15 cellular contexts compared by ENCODE assay signal in the genomic region with DNA sequence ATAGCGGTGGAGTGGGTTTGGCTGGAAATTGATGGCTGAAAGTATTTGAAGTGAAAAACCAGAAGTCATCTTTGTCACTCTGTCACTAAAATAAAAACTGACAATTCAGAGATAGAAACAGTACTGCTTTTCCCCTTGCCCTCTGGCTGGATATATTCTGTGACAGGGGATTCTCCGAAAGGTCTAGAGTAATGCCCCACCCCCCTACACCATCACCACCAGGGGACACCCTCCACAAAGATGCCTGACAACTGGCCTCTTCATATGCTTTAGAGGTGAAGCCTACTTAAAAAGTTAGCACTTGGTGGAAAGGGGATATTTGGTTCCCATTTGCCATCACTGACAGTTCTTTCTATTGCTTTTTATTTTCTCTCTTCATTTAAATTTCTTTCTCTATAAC.
DNase-seq lines count a peak whose midpoint lies in the region; ATAC-seq, FAIRE-seq and TF ChIP-seq lines count a peak whose summit lies in the region.
"Had no signal": no experiment of that assay in that cellular context is flagged by ENCODE, and none has a peak within 500 bp of the region (broad histone marks: within the 10 kb centered on the region; RNA-seq: fewer than 3 reads in every experiment).

No MANE protein-coding gene starts in this region.

- H3K9me3 ChIP-seq in HepG2 (ENCODE audit: low read length) (no peaks in the 10 kb centered on the region), right lobe of liver (no peaks in the 10 kb centered on the region), vagina (no peaks in the 10 kb centered on the region)
- H3K9me3 ChIP-seq: thyroid gland had no signal

- CTCF ChIA-PET in HepG2 (lab: Yijun Ruan, JAX; ENCODE audit: low intra/inter-chr PET ratio, low total read pairs), result no interaction called here

- ATAC-seq in HepG2 (peak; percentile 47; the same call in 1 of the 3 replicates), right lobe of liver (no peak), HG02642 (IDR thresholded peaks at IDR 0.05; ENCODE audit: poor library complexity, unreplicated experiment) (no peak), GM19397 (IDR thresholded peaks at IDR 0.05; ENCODE audit: unreplicated experiment) (no peak)

- no TSS peak for BruUV-seq in HepG2 (replicated peaks; lab: Mats Ljungman, UMichigan)

- 22% methylated on average over 2 of the region's 2 CpGs for WGBS in HepG2 (ENCODE audit: low lambda C conversion rate)
- WGBS in right lobe of liver (ENCODE audit: insufficient coverage, low coverage, low lambda C conversion rate, missing lambda C conversion rate), result 83% methylated on average over 2 of the region's 2 CpGs

- no peaks in the 10 kb centered on the region for H4K20me1 ChIP-seq in HepG2 (ENCODE audit: insufficient read depth, low read length)

- POLR2A ChIA-PET in HepG2 (lab: Yijun Ruan, JAX), result no interaction called here

- FAIRE-seq in HepG2 (lab: Jason Lieb, UNC), result no peak

- H3K36me3 ChIP-seq in HepG2 (replicated peaks in 1 of 2; ENCODE audit: control insufficient read depth in 1 of 2, insufficient read depth in 2 of 2, low read length in 2 of 2), result no peaks in the 10 kb centered on the region
- H3K36me3 ChIP-seq in right lobe of liver, result no peaks in the 10 kb centered on the region
- H3K36me3 ChIP-seq in brain microvascular endothelial cell (replicated peaks), result no peaks in the 10 kb centered on the region
- H3K36me3 ChIP-seq in vagina, result no peaks in the 10 kb centered on the region
- H3K36me3 ChIP-seq: thyroid gland had no signal

- H3K4me2 ChIP-seq in HepG2 (ENCODE audit: low read depth, low read length), result no peak overlapping the region
- H3K4me2 ChIP-seq: KMS-11 had no signal

- H3K4me3 ChIP-seq in HepG2 (replicated peaks in 1 of 3; ENCODE audit: insufficient read depth in 1 of 3, low read depth in 2 of 3, low read length in 3 of 3), result no peak overlapping the region
- no peak overlapping the region for H3K4me3 ChIP-seq in right lobe of liver
- H3K4me3 ChIP-seq in LNCaP clone FGC (ENCODE audit: low read depth, low read length), result no peak overlapping the region
- H3K4me3 ChIP-seq in brain microvascular endothelial cell (ENCODE audit: low read depth, low read length), result no peak overlapping the region
- no peak overlapping the region for H3K4me3 ChIP-seq in vagina
- H3K4me3 ChIP-seq: thyroid gland had no signal

- H3K27ac ChIP-seq in HepG2 (ENCODE audit: extremely low read length, insufficient read depth, low read length), result no peak overlapping the region
- H3K27ac ChIP-seq in right lobe of liver, result no peak overlapping the region
- H3K27ac ChIP-seq in brain microvascular endothelial cell, result no peak overlapping the region
- peak overlapping the region; percentile 44 for H3K27ac ChIP-seq in vagina
- H3K27ac ChIP-seq: KMS-11, RWPE1, thyroid gland had no signal

- TF ChIP-seq POLR2A in HepG2 (IDR thresholded peaks at IDR 0.05; ENCODE audit: insufficient read depth in 1 of 2, low read depth in 2 of 2, low read length in 2 of 2) (no peak), right lobe of liver (IDR thresholded peaks at IDR 0.05) (no peak), vagina (IDR thresholded peaks at IDR 0.05) (no peak)

- TF ChIP-seq CTCF in HepG2 (CRISPR knock-in tag; IDR thresholded peaks at IDR 0.05), result no peak
- no peak for TF ChIP-seq CTCF in right lobe of liver (IDR thresholded peaks at IDR 0.05)
- 0 out of 2 replicates have a peak, but pooled peaks have one; percentile 6 for TF ChIP-seq CTCF in LNCaP clone FGC (IDR thresholded peaks at IDR 0.05; ENCODE audit: control insufficient read depth, extremely low read depth, insufficient read depth)
- peak; percentile 36 for TF ChIP-seq CTCF in brain microvascular endothelial cell (IDR thresholded peaks at IDR 0.05; ENCODE audit: low read depth, low read length, missing control alignments)
- TF ChIP-seq CTCF in vagina (IDR thresholded peaks at IDR 0.05), result no peak

- H2AFZ ChIP-seq in HepG2 (ENCODE audit: low read length), result no peak overlapping the region

- H3K4me1 ChIP-seq in HepG2 (ENCODE audit: insufficient read depth, low read length), result no peaks in the 10 kb centered on the region
- no peaks in the 10 kb centered on the region for H3K4me1 ChIP-seq in right lobe of liver
- peaks cover 13% of the 10 kb centered on the region for H3K4me1 ChIP-seq in vagina
- H3K4me1 ChIP-seq: thyroid gland had no signal

- no peak for TF ChIP-seq RAD21 in HepG2 (CRISPR knock-in tag; IDR thresholded peaks at IDR 0.05)

- TF ChIP-seq EP300 in HepG2 (IDR thresholded peaks at IDR 0.05; ENCODE audit: low read depth in 2 of 2, low read length in 2 of 2) (no peak), HepG2 (CRISPR knock-in tag; IDR thresholded peaks at IDR 0.05; ENCODE audit: borderline replicate concordance) (no peak)

- DNase-seq in HepG2 (ENCODE audit: low spot score) (no peak), right lobe of liver (no peak), LNCaP clone FGC (ENCODE audit: low read depth) (no peak), brain microvascular endothelial cell (no peak), vagina (ENCODE audit: extremely low spot score in 2 of 2) (no peak), HPDE6-E6E7 (ENCODE audit: extremely low spot score) (no peak)
- DNase-seq: activated CD4-positive, alpha-beta T cell treated with anti-CD3 and anti-CD28 coated beads for 1 hour; activated T-cell treated with anti-CD3 and anti-CD28 coated beads, Interleukin-2, amount 50 U/mL, for 1 hour; NCI-H510A treated with DMSO at 0.1 percent for 48 hours; stimulated activated CD4-positive, alpha-beta T cell treated with anti-CD3 and anti-CD28 coated beads, Interleukin-4, amount 100 ng/mL, for 1 hour; thyroid gland had no signal

- intact Hi-C loops in HepG2 (cut with micrococcal nuclease; ENCODE audit: unreplicated experiment), result no loop called here
- intact Hi-C loops in right lobe of liver (cut with DNase I), result no loop called here
- intact Hi-C loops in vagina (cut with DNase I), result no loop called here

- H3K9ac ChIP-seq in HepG2 (ENCODE audit: insufficient read depth, low read depth, low read length), result no peak overlapping the region
- H3K9ac ChIP-seq: KMS-11 had no signal

- in situ Hi-C loops in HepG2 (cut with HindIII; ENCODE audit: extremely low pct_ligation_motif_present, low pct_unique_long_range_greater_than_20kb) (no loop called here), brain microvascular endothelial cell (cut with HindIII; ENCODE audit: low pct_ligation_motif_present, low sequenced_read_pairs) (no loop called here)

- H3K27me3 ChIP-seq in HepG2 (ENCODE audit: control insufficient read depth in 1 of 2, insufficient read depth in 2 of 2, low read length in 2 of 2) (no peaks in the 10 kb centered on the region), right lobe of liver (no peaks in the 10 kb centered on the region), brain microvascular endothelial cell (replicated peaks) (no peaks in the 10 kb centered on the region), vagina (no peaks in the 10 kb centered on the region)
- H3K27me3 ChIP-seq: thyroid gland had no signal

- H3K79me2 ChIP-seq in HepG2 (ENCODE audit: insufficient read depth, low read length), result no peaks in the 10 kb centered on the region

TF ChIP-seq in HepG2, 621 proteins besides CTCF, POLR2A, EP300 and RAD21 (continues in another document):
- TF ChIP-seq, protein P1, sequence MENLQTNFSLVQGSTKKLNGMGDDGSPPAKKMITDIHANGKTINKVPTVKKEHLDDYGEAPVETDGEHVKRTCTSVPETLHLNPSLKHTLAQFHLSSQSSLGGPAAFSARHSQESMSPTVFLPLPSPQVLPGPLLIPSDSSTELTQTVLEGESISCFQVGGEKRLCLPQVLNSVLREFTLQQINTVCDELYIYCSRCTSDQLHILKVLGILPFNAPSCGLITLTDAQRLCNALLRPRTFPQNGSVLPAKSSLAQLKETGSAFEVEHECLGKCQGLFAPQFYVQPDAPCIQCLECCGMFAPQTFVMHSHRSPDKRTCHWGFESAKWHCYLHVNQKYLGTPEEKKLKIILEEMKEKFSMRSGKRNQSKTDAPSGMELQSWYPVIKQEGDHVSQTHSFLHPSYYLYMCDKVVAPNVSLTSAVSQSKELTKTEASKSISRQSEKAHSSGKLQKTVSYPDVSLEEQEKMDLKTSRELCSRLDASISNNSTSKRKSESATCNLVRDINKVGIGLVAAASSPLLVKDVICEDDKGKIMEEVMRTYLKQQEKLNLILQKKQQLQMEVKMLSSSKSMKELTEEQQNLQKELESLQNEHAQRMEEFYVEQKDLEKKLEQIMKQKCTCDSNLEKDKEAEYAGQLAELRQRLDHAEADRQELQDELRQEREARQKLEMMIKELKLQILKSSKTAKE (CRISPR knock-in tag; IDR thresholded peaks at IDR 0.05; ENCODE audit: borderline replicate concordance), result no peak
- TF ChIP-seq NCOA2 (CRISPR knock-in tag; IDR thresholded peaks at IDR 0.05) (no peak), TBX3 (IDR thresholded peaks at IDR 0.05; ENCODE audit: borderline replicate concordance) (no peak), ARNTL (CRISPR knock-in tag; IDR thresholded peaks at IDR 0.05) (no peak), ZNF7 (CRISPR knock-in tag; IDR thresholded peaks at IDR 0.05) (no peak), ZFP36L1 (CRISPR knock-in tag; IDR thresholded peaks at IDR 0.05) (no peak), EED (CRISPR knock-in tag; IDR thresholded peaks at IDR 0.05) (no peak), SNRNP70 (IDR thresholded peaks at IDR 0.05; ENCODE audit: low read depth, low read length) (no peak), RARA (CRISPR knock-in tag; IDR thresholded peaks at IDR 0.05) (no peak)
- TF ChIP-seq, protein P2, sequence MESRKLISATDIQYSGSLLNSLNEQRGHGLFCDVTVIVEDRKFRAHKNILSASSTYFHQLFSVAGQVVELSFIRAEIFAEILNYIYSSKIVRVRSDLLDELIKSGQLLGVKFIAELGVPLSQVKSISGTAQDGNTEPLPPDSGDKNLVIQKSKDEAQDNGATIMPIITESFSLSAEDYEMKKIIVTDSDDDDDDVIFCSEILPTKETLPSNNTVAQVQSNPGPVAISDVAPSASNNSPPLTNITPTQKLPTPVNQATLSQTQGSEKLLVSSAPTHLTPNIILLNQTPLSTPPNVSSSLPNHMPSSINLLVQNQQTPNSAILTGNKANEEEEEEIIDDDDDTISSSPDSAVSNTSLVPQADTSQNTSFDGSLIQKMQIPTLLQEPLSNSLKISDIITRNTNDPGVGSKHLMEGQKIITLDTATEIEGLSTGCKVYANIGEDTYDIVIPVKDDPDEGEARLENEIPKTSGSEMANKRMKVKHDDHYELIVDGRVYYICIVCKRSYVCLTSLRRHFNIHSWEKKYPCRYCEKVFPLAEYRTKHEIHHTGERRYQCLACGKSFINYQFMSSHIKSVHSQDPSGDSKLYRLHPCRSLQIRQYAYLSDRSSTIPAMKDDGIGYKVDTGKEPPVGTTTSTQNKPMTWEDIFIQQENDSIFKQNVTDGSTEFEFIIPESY (CRISPR knock-in tag; IDR thresholded peaks at IDR 0.05), result no peak

Comparison
In these comparisons a context has a peak if more than half of its experiments do, and no peak if none do; other contexts are left out.
1. CTCF ChIP-seq: peak in LNCaP clone FGC (single experiment) and brain microvascular endothelial cell (single experiment); none in HepG2 (single experiment), right lobe of liver (0 of 4) and vagina (0 of 3).